ENCODE assay signal across 18 cellular contexts in the genomic region with DNA sequence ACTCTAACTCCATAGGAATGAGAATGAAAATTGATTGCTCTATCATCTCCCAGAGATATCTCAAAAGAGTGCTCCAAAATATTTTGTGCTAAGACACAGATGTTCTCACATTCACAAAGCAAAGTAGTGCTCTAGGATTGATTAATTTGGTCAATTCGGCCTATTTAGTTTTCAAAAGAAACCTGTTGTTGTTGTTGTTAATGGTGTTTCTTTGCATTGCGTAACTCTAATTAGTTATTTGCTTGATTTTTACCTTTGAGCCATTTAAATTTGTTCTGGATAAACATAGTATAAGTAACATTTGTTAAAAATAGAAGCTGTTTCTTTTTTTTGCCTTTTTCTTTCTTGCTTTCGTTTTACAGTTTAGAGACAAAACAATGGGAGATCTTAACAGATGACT.
DNase-seq lines count a peak whose midpoint lies in the region; ATAC-seq, FAIRE-seq and TF ChIP-seq lines count a peak whose summit lies in the region.
"Had no signal": no experiment of that assay in that cellular context is flagged by ENCODE, and none has a peak within 500 bp of the region (broad histone marks: within the 10 kb centered on the region; RNA-seq: fewer than 3 reads in every experiment).

No MANE protein-coding gene starts in this region.

- no peak overlapping the region for H2AFZ ChIP-seq in Karpas-422 (ENCODE audit: low read length)
- H2AFZ ChIP-seq in PC-3 (ENCODE audit: low read length) = no peak overlapping the region

- TF ChIP-seq EP300 in esophagus muscularis mucosa (IDR thresholded peaks at IDR 0.05) = no peak

- H3K9ac ChIP-seq in Karpas-422 (ENCODE audit: low read length) (no peak overlapping the region), PC-3 (ENCODE audit: low read length) (no peak overlapping the region)

- H3K9me3 ChIP-seq in Karpas-422 (ENCODE audit: low read length) (no peaks in the 10 kb centered on the region), PC-3 (ENCODE audit: low read length) (no peaks in the 10 kb centered on the region), esophagus muscularis mucosa (no peaks in the 10 kb centered on the region)
- H3K9me3 ChIP-seq: A549 had no signal

- POLR2A ChIA-PET in PC-3 (lab: Charles Lee; ENCODE audit: unreplicated experiment) = no interaction called here

- H4K20me1 ChIP-seq in Karpas-422 (ENCODE audit: insufficient read depth, low read depth, low read length) (no peaks in the 10 kb centered on the region), PC-3 (ENCODE audit: low read length) (no peaks in the 10 kb centered on the region)

- intact Hi-C loops in PC-3 (cut with micrococcal nuclease) (no loop called here), esophagus muscularis mucosa (cut with DNase I) (no loop called here)

- no peaks in the 10 kb centered on the region for H3F3A ChIP-seq in PC-3 (ENCODE audit: low read length, unreplicated experiment)

- H3K9me2 ChIP-seq in Karpas-422 (replicated peaks; ENCODE audit: insufficient read depth, low read length) = no peaks in the 10 kb centered on the region
- H3K9me2 ChIP-seq in PC-3 (replicated peaks; ENCODE audit: low read length) = no peaks in the 10 kb centered on the region

- H3K27ac ChIP-seq in Karpas-422 (ENCODE audit: low read length) (no peak overlapping the region), PC-3 (ENCODE audit: low read length) (no peak overlapping the region), esophagus muscularis mucosa (replicated peaks in 1 of 4) (no peak overlapping the region)
- H3K27ac ChIP-seq: 22Rv1, A549 had no signal

- DNase-seq in Karpas-422 (peak; percentile 33), PC-3 (no peak), GDM1 (lab: John Stamatoyannopoulos, UW) (no peak), esophagus muscularis mucosa (ENCODE audit: extremely low spot score) (no peak)
- DNase-seq in NK-92 treated with Interleukin-12 subunit alpha and Interleukin-12 subunit beta, amount 100 ng/mL, for 24 hours (lab: John Stamatoyannopoulos, UW) = no peak
- DNase-seq: C1 segment of cervical spinal cord; Calu3; CD4-positive, alpha-beta memory T cell; COR-L47; DMS53; DMS79 treated with DMSO at 0.1 percent for 48 hours; GOT3; H7; HCEC 1CT had no signal

- H3K4me1 ChIP-seq in Karpas-422 (ENCODE audit: low read length) (no peaks in the 10 kb centered on the region), PC-3 (ENCODE audit: insufficient read depth, low read length) (no peaks in the 10 kb centered on the region), esophagus muscularis mucosa (no peaks in the 10 kb centered on the region)
- H3K4me1 ChIP-seq: A549 had no signal

- no peak for TF ChIP-seq POLR2A in esophagus muscularis mucosa (IDR thresholded peaks at IDR 0.05; ENCODE audit: low read depth)

- H3K4me3 ChIP-seq in Karpas-422 (ENCODE audit: low read length) (no peak overlapping the region), PC-3 (ENCODE audit: low read length) (peak overlapping the region; percentile 35; the same call in 1 of the 2 replicates), esophagus muscularis mucosa (no peak overlapping the region)
- H3K4me3 ChIP-seq: A549 had no signal

- no peaks in the 10 kb centered on the region for H3K27me3 ChIP-seq in Karpas-422 (ENCODE audit: low read length)
- H3K27me3 ChIP-seq in PC-3 (ENCODE audit: low read length) = peaks cover 10% of the 10 kb centered on the region; the same call in 1 of the 2 replicates
- H3K27me3 ChIP-seq in esophagus muscularis mucosa = no peaks in the 10 kb centered on the region

- H3K4me2 ChIP-seq in Karpas-422 (ENCODE audit: low read depth, low read length, poor library complexity, severe bottlenecking) (no peak overlapping the region), PC-3 (ENCODE audit: low read length) (peak overlapping the region; percentile 27)
- H3K4me2 ChIP-seq: A549 had no signal

- H3K36me3 ChIP-seq in Karpas-422 (ENCODE audit: insufficient read depth, low read length) = no peaks in the 10 kb centered on the region
- no peaks in the 10 kb centered on the region for H3K36me3 ChIP-seq in PC-3 (ENCODE audit: low read depth, low read length)
- no peaks in the 10 kb centered on the region for H3K36me3 ChIP-seq in esophagus muscularis mucosa

- CTCF ChIA-PET in PC-3 (lab: Charles Lee) = no interaction called here

- ATAC-seq in PC-3 = no peak
- ATAC-seq: A549 had no signal

- H3K79me2 ChIP-seq in Karpas-422 (ENCODE audit: low read length) (no peaks in the 10 kb centered on the region), PC-3 (ENCODE audit: low read length) (no peaks in the 10 kb centered on the region)

- peak; percentile 82 for FAIRE-seq in A204.1 (lab: Jason Lieb, UNC)
- FAIRE-seq: A549, GM12892 had no signal

- no TSS peak for BruUV-seq in PC-3 (replicated peaks; lab: Mats Ljungman, UMichigan)

- no peak for TF ChIP-seq CTCF in PC-3 (conservative IDR thresholded peaks at IDR 0.05; ENCODE audit: low read depth, low read length)
- no peak for TF ChIP-seq CTCF in esophagus muscularis mucosa (IDR thresholded peaks at IDR 0.05)

- WGBS in esophagus muscularis mucosa = 74% methylated on average over 3 of the region's 3 CpGs
